Comparison of ENCODE assay signal across 9 cellular contexts in the genomic region with DNA sequence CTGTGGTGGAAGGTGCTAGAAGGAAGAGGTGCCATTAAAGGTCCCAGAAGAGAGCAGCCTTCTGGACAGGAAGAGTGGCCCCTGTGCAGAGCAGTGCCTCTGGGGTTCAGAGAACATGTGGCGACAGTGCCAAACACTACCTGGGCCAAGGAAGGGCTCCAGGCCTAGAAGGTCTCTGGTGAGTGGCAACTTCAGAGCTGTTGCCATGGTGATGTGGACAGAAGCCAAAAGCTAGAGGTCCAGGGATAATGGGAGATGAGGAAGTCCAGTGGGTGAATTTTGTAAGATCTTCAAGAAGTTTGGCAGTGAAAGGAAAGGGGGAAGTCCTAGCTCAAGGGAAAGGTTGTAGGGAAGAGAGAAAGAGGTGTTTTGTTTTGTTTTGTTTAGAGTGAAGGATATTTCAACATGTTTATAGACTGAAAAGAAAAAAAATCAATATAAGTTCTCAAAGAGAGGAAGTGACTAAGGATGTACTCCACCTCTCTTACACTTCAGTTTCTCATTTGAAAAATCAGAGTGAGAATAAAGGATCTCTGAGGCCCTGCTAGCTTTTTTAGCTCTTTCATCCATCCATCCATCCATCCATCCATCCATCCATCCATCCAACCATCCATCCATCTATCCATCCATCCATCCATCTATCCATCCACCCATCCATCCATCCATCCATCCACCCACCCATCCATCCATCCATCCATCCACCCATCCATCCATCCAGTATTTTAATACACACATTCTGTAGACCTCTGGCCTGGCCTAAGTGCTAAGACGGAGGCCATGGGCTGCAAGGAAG.
DNase-seq lines count a peak whose midpoint lies in the region; ATAC-seq lines count a peak whose summit lies in the region.
"Had no signal": no experiment of that assay in that cellular context is flagged by ENCODE, and none has a peak within 500 bp of the region (broad histone marks: within the 10 kb centered on the region; RNA-seq: fewer than 3 reads in every experiment).

No MANE protein-coding gene starts in this region.

- H3K36me3 ChIP-seq in mesenchymal stem cell (ENCODE audit: control insufficient read depth in 1 of 2, insufficient read depth in 2 of 2, low read depth in 1 of 2, low read length in 2 of 2): no peaks in the 10 kb centered on the region

- H3K4me2 ChIP-seq in mesenchymal stem cell (ENCODE audit: low read length, poor library complexity, severe bottlenecking): no peak overlapping the region

- H3K4ac ChIP-seq in mesenchymal stem cell (ENCODE audit: low read depth in 1 of 2, low read length in 2 of 2): no peak overlapping the region

- ATAC-seq in activated naive CD8-positive, alpha-beta T cell treated with anti-CD3 and anti-CD28 coated beads, Interleukin-2, amount 10 ng/mL, durations not matched to agents 7 days and 5 days (ENCODE audit: low read depth): no peak
- no peak for ATAC-seq in GM21529 (IDR thresholded peaks at IDR 0.05; ENCODE audit: unreplicated experiment)

- H3K4me3 Mint-ChIP-seq in activated naive CD8-positive, alpha-beta T cell treated with anti-CD3 and anti-CD28 coated beads, Interleukin-2, amount 10 ng/mL, durations not matched to agents 7 days and 5 days: no peak overlapping the region

- no peak overlapping the region for H3K27ac ChIP-seq in mesenchymal stem cell (ENCODE audit: low read length, poor library complexity, severe bottlenecking)

- no peak overlapping the region for H2BK5ac ChIP-seq in mesenchymal stem cell (ENCODE audit: low read depth, low read length, poor library complexity, severe bottlenecking)

- no peak overlapping the region for H4K91ac ChIP-seq in mesenchymal stem cell (ENCODE audit: low read length)

- H3K9me3 ChIP-seq in mesenchymal stem cell (ENCODE audit: control insufficient read depth, low read length): no peaks in the 10 kb centered on the region

- H3K4me1 ChIP-seq in mesenchymal stem cell (ENCODE audit: control insufficient read depth, insufficient read depth, low read depth, low read length): peaks cover 18% of the 10 kb centered on the region

- peaks cover 6% of the 10 kb centered on the region for H3K27me3 Mint-ChIP-seq in activated naive CD8-positive, alpha-beta T cell treated with anti-CD3 and anti-CD28 coated beads, Interleukin-2, amount 10 ng/mL, durations not matched to agents 7 days and 5 days

- H4K8ac ChIP-seq in mesenchymal stem cell (ENCODE audit: low read length): no peak overlapping the region

- H3K9ac ChIP-seq in mesenchymal stem cell (ENCODE audit: low read length): peak overlapping the region; percentile 65

- H3K4me3 ChIP-seq in mesenchymal stem cell (ENCODE audit: insufficient read depth in 1 of 2, low read depth in 1 of 2, low read length in 2 of 2): no peak overlapping the region

- H3K14ac ChIP-seq in mesenchymal stem cell (ENCODE audit: low read length in 2 of 2): no peak overlapping the region

- no peak overlapping the region for H3K23ac ChIP-seq in mesenchymal stem cell (ENCODE audit: low read length in 2 of 2)

- DNase-seq in DMS79 (lab: John Stamatoyannopoulos, UW) (peak; percentile 46), LHCN-M2 (ENCODE audit: low read depth) (peak; percentile 53), mesenchymal stem cell (peak; percentile 65), ecto neural progenitor cell (ENCODE audit: low spot score) (no peak)
- DNase-seq in activated naive CD8-positive, alpha-beta T cell treated with anti-CD3 and anti-CD28 coated beads, Interleukin-2, amount 10 ng/mL, durations not matched to agents 7 days and 5 days: no peak
- DNase-seq in NK-92 treated with Interleukin-12 subunit alpha and Interleukin-12 subunit beta, amount 100 ng/mL, for 24 hours (lab: John Stamatoyannopoulos, UW): no peak
- DNase-seq: NCI-H345; stimulated activated naive CD4-positive, alpha-beta T cell treated with Interleukin-2 at 50 U/mL for 16 hours had no signal

- H2BK120ac ChIP-seq in mesenchymal stem cell (ENCODE audit: low read depth, low read length): no peak overlapping the region

- H3K79me1 ChIP-seq in mesenchymal stem cell (replicated peaks; ENCODE audit: low read length, poor library complexity, severe bottlenecking): no peaks in the 10 kb centered on the region

- H3K4me1 Mint-ChIP-seq in activated naive CD8-positive, alpha-beta T cell treated with anti-CD3 and anti-CD28 coated beads, Interleukin-2, amount 10 ng/mL, durations not matched to agents 7 days and 5 days: peaks cover 32% of the 10 kb centered on the region

- H2AK5ac ChIP-seq in mesenchymal stem cell (ENCODE audit: low read length, severe bottlenecking): peak overlapping the region; percentile 8

- POLR2A ChIA-PET in activated naive CD8-positive, alpha-beta T cell treated with anti-CD3 and anti-CD28 coated beads, Interleukin-2, amount 10 ng/mL, durations not matched to agents 7 days and 5 days (lab: Charles Lee): no interaction called here

- no peak overlapping the region for H2BK15ac ChIP-seq in mesenchymal stem cell (ENCODE audit: low read depth, poor library complexity, severe bottlenecking)

- peak overlapping the region in 1 of 2 experiments; percentile 23 for H3K18ac ChIP-seq in mesenchymal stem cell (ENCODE audit: low read depth in 1 of 2, low read length in 2 of 2)

- H2BK12ac ChIP-seq in mesenchymal stem cell (ENCODE audit: low read length in 2 of 2): peak overlapping the region in 1 of 2 experiments; percentile 63

- H3K36me3 Mint-ChIP-seq in activated naive CD8-positive, alpha-beta T cell treated with anti-CD3 and anti-CD28 coated beads, Interleukin-2, amount 10 ng/mL, durations not matched to agents 7 days and 5 days: no peaks in the 10 kb centered on the region

- no peak overlapping the region for H2AFZ ChIP-seq in mesenchymal stem cell (ENCODE audit: low read depth, low read length)

- no peaks in the 10 kb centered on the region for H3K27me3 ChIP-seq in mesenchymal stem cell (ENCODE audit: control insufficient read depth in 1 of 2, insufficient read depth in 1 of 2, low read length in 2 of 2)

- H3K27ac Mint-ChIP-seq in activated naive CD8-positive, alpha-beta T cell treated with anti-CD3 and anti-CD28 coated beads, Interleukin-2, amount 10 ng/mL, durations not matched to agents 7 days and 5 days: peak overlapping the region; percentile 74

- H3K9me3 Mint-ChIP-seq in activated naive CD8-positive, alpha-beta T cell treated with anti-CD3 and anti-CD28 coated beads, Interleukin-2, amount 10 ng/mL, durations not matched to agents 7 days and 5 days: no peaks in the 10 kb centered on the region

- 93% methylated on average over 2 of the region's 2 CpGs for WGBS in mesenchymal stem cell

Comparison
In these comparisons a context has a peak if more than half of its experiments do, and no peak if none do; other contexts are left out.
1. DNase-seq: peak in DMS79 (single experiment), LHCN-M2 (single experiment) and mesenchymal stem cell (single experiment); none in activated naive CD8-positive, alpha-beta T cell treated with anti-CD3 and anti-CD28 coated beads, Interleukin-2, amount 10 ng/mL, durations not matched to agents 7 days and 5 days (single experiment), NK-92 treated with Interleukin-12 subunit alpha and Interleukin-12 subunit beta, amount 100 ng/mL, for 24 hours (single experiment) and ecto neural progenitor cell (single experiment).